10 cellular contexts compared by ENCODE assay signal in the genomic region with DNA sequence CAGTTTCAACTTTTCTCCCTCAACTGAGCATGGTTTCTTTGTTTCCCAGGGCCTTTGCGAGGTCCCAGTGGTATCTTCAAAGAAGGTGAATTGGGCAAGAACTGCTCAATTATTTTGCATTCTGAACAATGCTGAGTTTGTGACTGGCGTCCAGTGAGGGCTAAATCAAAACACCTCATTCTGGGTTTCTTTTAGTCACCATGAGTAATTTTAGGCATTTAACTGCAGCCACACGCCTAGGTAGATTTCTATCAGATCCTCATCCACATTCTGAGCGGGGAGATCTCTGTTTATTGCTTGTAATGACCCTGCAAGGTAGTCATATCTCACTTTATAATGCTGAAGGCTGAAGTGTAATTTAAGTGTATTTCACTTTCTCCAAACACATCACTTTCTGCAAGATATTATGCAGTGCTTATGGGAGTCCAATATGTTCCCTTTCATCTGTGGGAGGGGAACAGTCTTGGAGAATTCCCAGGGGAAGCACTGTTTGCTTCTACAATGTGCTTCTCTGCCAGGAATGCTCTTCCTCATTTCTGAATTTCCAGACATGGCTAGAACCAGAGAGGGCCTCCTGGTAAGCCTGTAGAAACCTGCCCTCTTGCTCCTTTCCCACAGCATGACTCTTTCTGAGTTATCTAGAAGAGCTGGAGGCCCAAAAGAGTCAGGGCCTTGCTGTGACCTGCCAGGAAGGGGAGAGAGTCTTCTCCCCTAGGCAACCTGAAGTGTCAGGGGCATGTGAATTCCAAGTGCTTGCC.
A peak's percentile ranks its signal among the peaks of the same experiment; 100 is the strongest.
DNase-seq lines count a peak whose midpoint lies in the region; ATAC-seq, FAIRE-seq and TF ChIP-seq lines count a peak whose summit lies in the region.
"Had no signal": no experiment of that assay in that cellular context is flagged by ENCODE, and none has a peak within 500 bp of the region (broad histone marks: within the 10 kb centered on the region; RNA-seq: fewer than 3 reads in every experiment).

No MANE protein-coding gene starts in this region.

- peak; percentile 97 for FAIRE-seq in keratinocyte (lab: Jason Lieb, UNC)

- no peak for TF ChIP-seq POLR2A in esophagus muscularis mucosa (IDR thresholded peaks at IDR 0.05; ENCODE audit: low read depth)

- DNase-seq in GM19240 (ENCODE audit: insufficient read length, low spot score): peak; percentile 14
- peak; percentile 28 for DNase-seq in SW480 (ENCODE audit: low spot score)
- DNase-seq in keratinocyte (ENCODE audit: low read depth, low spot score): peak; percentile 85
- DNase-seq in NCI-H1417 treated with DMSO at 0.1 percent for 48 hours (lab: John Stamatoyannopoulos, UW): no peak
- no peak for DNase-seq in esophagus muscularis mucosa (ENCODE audit: extremely low spot score)
- no peak for DNase-seq in activated naive CD4-positive, alpha-beta T cell treated with Interleukin-2 at 50 U/mL for 16 hours
- DNase-seq: CD8-positive, alpha-beta T cell; stimulated activated CD4-positive, alpha-beta T cell treated with anti-CD3 and anti-CD28 coated beads, Interleukin-4, amount 100 ng/mL, for 1 hour had no signal

- ATAC-seq in HG03135 (IDR thresholded peaks at IDR 0.05; ENCODE audit: unreplicated experiment): no peak
- ATAC-seq: CD8-positive, alpha-beta T cell had no signal

- H3K9me3 ChIP-seq in keratinocyte (ENCODE audit: control insufficient read depth, low read depth, low read length) (no peaks in the 10 kb centered on the region), esophagus muscularis mucosa (no peaks in the 10 kb centered on the region)

- peak overlapping the region; percentile 2; the same call in 1 of the 2 replicates for H3K27ac ChIP-seq in ACC112 (ENCODE audit: low read depth, low read length)
- peak overlapping the region; percentile 96 for H3K27ac ChIP-seq in keratinocyte (ENCODE audit: control insufficient read depth, insufficient read depth, low read length)
- H3K27ac ChIP-seq in esophagus muscularis mucosa (replicated peaks in 1 of 4): no peak overlapping the region

- intact Hi-C loops in esophagus muscularis mucosa (cut with DNase I): no loop called here

- peaks cover 10% of the 10 kb centered on the region for H3K4me1 ChIP-seq in ACC112 (ENCODE audit: control insufficient read depth, insufficient read depth, low read length, unreplicated experiment)
- peaks cover 50% of the 10 kb centered on the region for H3K4me1 ChIP-seq in keratinocyte (ENCODE audit: control insufficient read depth, extremely low read depth, insufficient read depth, low read length)
- peaks cover 8 to 12% (median 10%) of the 10 kb centered on the region in 4 donors for H3K4me1 ChIP-seq in esophagus muscularis mucosa

- H2AFZ ChIP-seq in ACC112 (ENCODE audit: low read length, unreplicated experiment): no peak overlapping the region
- peak overlapping the region; percentile 31 for H2AFZ ChIP-seq in keratinocyte (ENCODE audit: control insufficient read depth, low read length)

- H3K79me2 ChIP-seq in ACC112 (ENCODE audit: control insufficient read depth, insufficient read depth, low read length, unreplicated experiment): no peaks in the 10 kb centered on the region
- peaks cover 3% of the 10 kb centered on the region for H3K79me2 ChIP-seq in keratinocyte (ENCODE audit: control insufficient read depth, insufficient read depth, low read length)

- H3K36me3 ChIP-seq in ACC112 (ENCODE audit: insufficient read depth, low read length): no peaks in the 10 kb centered on the region
- H3K36me3 ChIP-seq in keratinocyte (ENCODE audit: control insufficient read depth in 2 of 2, extremely low read depth in 1 of 2, insufficient read depth in 2 of 2, low read length in 2 of 2): peaks cover 12 to 34% of the 10 kb centered on the region in 2 experiments
- H3K36me3 ChIP-seq in esophagus muscularis mucosa: no peaks in the 10 kb centered on the region

- 53% methylated on average over 4 of the region's 4 CpGs for WGBS in esophagus muscularis mucosa

- H3K4me3 ChIP-seq in ACC112 (ENCODE audit: low read depth, low read length): no peak overlapping the region
- H3K4me3 ChIP-seq in keratinocyte (ENCODE audit: control insufficient read depth in 2 of 3, extremely low read depth in 1 of 3, insufficient read depth in 2 of 3, low read depth in 1 of 3, low read length in 3 of 3): peak overlapping the region in 2 of 3 experiments; percentile 6 to 36
- no peak overlapping the region for H3K4me3 ChIP-seq in esophagus muscularis mucosa

- TF ChIP-seq EP300 in esophagus muscularis mucosa (IDR thresholded peaks at IDR 0.05): no peak

- TF ChIP-seq CTCF in keratinocyte (optimal IDR thresholded peaks at IDR 0.05 in 1 of 3, IDR thresholded peaks at IDR 0.05 in 1 of 3, conservative IDR thresholded peaks at IDR 0.05 in 1 of 3; ENCODE audit: extremely low read depth in 1 of 3, insufficient read depth in 2 of 3, low read length in 3 of 3) (no peak), esophagus muscularis mucosa (IDR thresholded peaks at IDR 0.05) (no peak)

- peak overlapping the region; percentile 77 for H3K9ac ChIP-seq in keratinocyte (ENCODE audit: control insufficient read depth, extremely low read depth, insufficient read depth, low read length)

- dilution Hi-C loops in keratinocyte (cut with MboI; ENCODE audit: extremely low pct_ligation_motif_present, low sequenced_read_pairs): no loop called here

- peak overlapping the region; percentile 75 for H3K4me2 ChIP-seq in keratinocyte (ENCODE audit: control insufficient read depth, extremely low read depth, insufficient read depth, low read depth, low read length)

- no peaks in the 10 kb centered on the region for H3K27me3 ChIP-seq in ACC112 (ENCODE audit: insufficient read depth, low read length)
- H3K27me3 ChIP-seq in keratinocyte (ENCODE audit: control insufficient read depth, extremely low read depth, insufficient read depth, low read length): no peaks in the 10 kb centered on the region
- no peaks in the 10 kb centered on the region for H3K27me3 ChIP-seq in esophagus muscularis mucosa

- H3K9me1 ChIP-seq in keratinocyte (ENCODE audit: control insufficient read depth, extremely low read depth, insufficient read depth, low read length): no peaks in the 10 kb centered on the region

- no peaks in the 10 kb centered on the region for H4K20me1 ChIP-seq in keratinocyte (ENCODE audit: control insufficient read depth, extremely low read depth, insufficient read depth, low read length)

Comparison
In these comparisons a context has a peak if more than half of its experiments do, and no peak if none do; other contexts are left out.
1. H3K27ac ChIP-seq: peak in ACC112 (single experiment) and keratinocyte (single experiment); none in esophagus muscularis mucosa (0 of 4).
2. H3K4me3 ChIP-seq: peak in keratinocyte (2 of 3); none in ACC112 (single experiment) and esophagus muscularis mucosa (0 of 4).
3. DNase-seq: peak in GM19240 (single experiment), SW480 (single experiment) and keratinocyte (single experiment); none in NCI-H1417 treated with DMSO at 0.1 percent for 48 hours (single experiment), esophagus muscularis mucosa (single experiment) and activated naive CD4-positive, alpha-beta T cell treated with Interleukin-2 at 50 U/mL for 16 hours (single experiment).